In genomic region chr5:56840597-56840996, GRCh38 we compare ENCODE assay signal across 17 cellular contexts. TPM values are rescaled to one million over a fixed set of nuclear protein-coding genes. Genes with fewer than 3 reads are reported as not detected.
A peak's percentile ranks its signal among the peaks of the same experiment; 100 is the strongest.
DNase-seq lines count a peak whose midpoint lies in the region; ATAC-seq and TF ChIP-seq lines count a peak whose summit lies in the region.
"Had no signal": no experiment of that assay in that cellular context is flagged by ENCODE, and none has a peak within 500 bp of the region (broad histone marks: within the 10 kb centered on the region; RNA-seq: fewer than 3 reads in every experiment).

No MANE protein-coding gene starts in this region.

- H3K4me2 ChIP-seq in OCI-LY7 (ENCODE audit: low read length) = peak overlapping the region; percentile 40
- no peak overlapping the region for H3K4me2 ChIP-seq in trophoblast cell (ENCODE audit: low read length)

- CTCF ChIA-PET in activated CD4-positive, alpha-beta memory T cell treated with anti-CD3 and anti-CD28 coated beads for 36 hours (lab: Charles Lee) = interaction anchor here (1.0 to 11.8 kb wide), 4 partner anchors 11 to 576 kb away, joined by 3 to 172 read pairs (median 26); no protein-coding TSS in a partner anchor
- CTCF ChIA-PET in activated CD4-positive, alpha-beta memory T cell treated with anti-CD3 and anti-CD28 coated beads, Interleukin-2, amount 10 ng/mL, durations not matched to agents 7 days and 5 days (lab: Charles Lee) = interaction anchor here (0.7 to 10.2 kb wide), 5 partner anchors 12 to 571 kb away, joined by 3 to 161 read pairs (median 6); no protein-coding TSS in a partner anchor
- CTCF ChIA-PET in OCI-LY7 (lab: Charles Lee; ENCODE audit: unreplicated experiment) = no interaction called here

- no peaks in the 10 kb centered on the region for H3K9me2 ChIP-seq in OCI-LY7 (ENCODE audit: insufficient read depth, low read length)

- peaks cover 3% of the 10 kb centered on the region for H3K79me1 ChIP-seq in trophoblast cell (ENCODE audit: low read length)

- peaks cover 36% of the 10 kb centered on the region for H4K20me1 ChIP-seq in OCI-LY7 (ENCODE audit: insufficient read depth, low read length)

- no peak overlapping the region for H3K4me3 Mint-ChIP-seq in activated CD4-positive, alpha-beta memory T cell treated with anti-CD3 and anti-CD28 coated beads for 36 hours
- no peak overlapping the region for H3K4me3 Mint-ChIP-seq in activated CD4-positive, alpha-beta memory T cell treated with anti-CD3 and anti-CD28 coated beads, Interleukin-2, amount 10 ng/mL, durations not matched to agents 7 days and 5 days
- H3K4me3 Mint-ChIP-seq: nephron had no signal

- H3K27me3 ChIP-seq in trophoblast cell (ENCODE audit: insufficient read depth, low read length) = no peaks in the 10 kb centered on the region
- H3K27me3 ChIP-seq: brain microvascular endothelial cell had no signal

- H3K4ac ChIP-seq in trophoblast cell (ENCODE audit: low read depth, low read length) = peak overlapping the region; percentile 89

- peaks cover 11% of the 10 kb centered on the region; the same call in 1 of the 2 replicates for H3K36me3 ChIP-seq in OCI-LY7 (ENCODE audit: insufficient read depth, low read length)
- H3K36me3 ChIP-seq in trophoblast cell (ENCODE audit: control insufficient read depth in 1 of 2, insufficient read depth in 2 of 2, low read length in 2 of 2) = no peaks in the 10 kb centered on the region
- H3K36me3 ChIP-seq: brain microvascular endothelial cell had no signal

- no peaks in the 10 kb centered on the region for H3K36me3 Mint-ChIP-seq in activated CD4-positive, alpha-beta memory T cell treated with anti-CD3 and anti-CD28 coated beads for 36 hours
- peaks cover 4% of the 10 kb centered on the region for H3K36me3 Mint-ChIP-seq in activated CD4-positive, alpha-beta memory T cell treated with anti-CD3 and anti-CD28 coated beads, Interleukin-2, amount 10 ng/mL, durations not matched to agents 7 days and 5 days (ENCODE audit: low read depth)

- H3K23ac ChIP-seq in trophoblast cell (ENCODE audit: low read length) = no peak overlapping the region

- H3K9me3 ChIP-seq in OCI-LY7 (ENCODE audit: low read length) (no peaks in the 10 kb centered on the region), trophoblast cell (ENCODE audit: insufficient read depth, low read depth, low read length) (no peaks in the 10 kb centered on the region)

- no peak overlapping the region for H3K18ac ChIP-seq in trophoblast cell (ENCODE audit: low read length)

- intact Hi-C loops in activated CD4-positive, alpha-beta memory T cell treated with anti-CD3 and anti-CD28 coated beads for 36 hours (cut with micrococcal nuclease) = no loop called here
- intact Hi-C loops in OCI-LY7 (cut with micrococcal nuclease; ENCODE audit: unreplicated experiment) = no loop called here

- no peak overlapping the region for H4K12ac ChIP-seq in trophoblast cell (ENCODE audit: low read depth, low read length)

- H2BK12ac ChIP-seq in trophoblast cell (ENCODE audit: low read length) = no peak overlapping the region

- H3K14ac ChIP-seq in trophoblast cell (ENCODE audit: low read length) = no peak overlapping the region

- H2AK5ac ChIP-seq in trophoblast cell (ENCODE audit: low read length) = no peak overlapping the region

- H3K4me1 ChIP-seq in OCI-LY7 (ENCODE audit: insufficient read depth, low read length, poor library complexity, severe bottlenecking) = peaks cover 55% of the 10 kb centered on the region
- H3K4me1 ChIP-seq in trophoblast cell (ENCODE audit: control insufficient read depth in 1 of 2, insufficient read depth in 2 of 2, low read length in 2 of 2) = peaks cover 0 to 5% of the 10 kb centered on the region in 2 experiments

- no peak overlapping the region for H2BK5ac ChIP-seq in trophoblast cell (ENCODE audit: low read depth, low read length, poor library complexity)

- no CpG with 5 or more reads among the region's 7 CpGs for WGBS in trophoblast cell (ENCODE audit: extremely low coverage, insufficient coverage, insufficient read length)

- H3K27ac Mint-ChIP-seq in activated CD4-positive, alpha-beta memory T cell treated with anti-CD3 and anti-CD28 coated beads for 36 hours = peak overlapping the region; percentile 64
- H3K27ac Mint-ChIP-seq in activated CD4-positive, alpha-beta memory T cell treated with anti-CD3 and anti-CD28 coated beads, Interleukin-2, amount 10 ng/mL, durations not matched to agents 7 days and 5 days = no peak overlapping the region
- H3K27ac Mint-ChIP-seq: nephron had no signal

- no peak overlapping the region for H3K9ac ChIP-seq in trophoblast cell (ENCODE audit: low read length)

- H2AFZ ChIP-seq in OCI-LY7 (ENCODE audit: low read length) (no peak overlapping the region), trophoblast cell (ENCODE audit: insufficient read depth, low read length, poor library complexity) (no peak overlapping the region)

- H3K79me2 ChIP-seq in OCI-LY7 (ENCODE audit: insufficient read depth, low read depth, low read length) = peaks cover 98% of the 10 kb centered on the region
- peaks cover 2% of the 10 kb centered on the region for H3K79me2 ChIP-seq in trophoblast cell (ENCODE audit: control insufficient read depth, insufficient read depth, low read length, poor library complexity)

- ATAC-seq in GM19395 (IDR thresholded peaks at IDR 0.05; ENCODE audit: unreplicated experiment) = peak; percentile 60
- ATAC-seq: HepG2 had no signal

- POLR2A ChIA-PET in activated CD4-positive, alpha-beta memory T cell treated with anti-CD3 and anti-CD28 coated beads for 36 hours (lab: Charles Lee) = interaction anchor here (0.7 kb wide), 1 partner anchor 471 kb away, joined by 5 read pairs; no protein-coding TSS in a partner anchor
- POLR2A ChIA-PET in activated CD4-positive, alpha-beta memory T cell treated with anti-CD3 and anti-CD28 coated beads, Interleukin-2, amount 10 ng/mL, durations not matched to agents 7 days and 5 days (lab: Charles Lee) = interaction anchor here (0.6 kb wide), 1 partner anchor 12 kb away, joined by 3 read pairs; no protein-coding TSS in a partner anchor
- POLR2A ChIA-PET in OCI-LY7 (lab: Charles Lee) = interaction anchor here (0.6 to 1.1 kb wide), 7 partner anchors 14 to 396 kb away, joined by 3 to 4 read pairs (median 3); no protein-coding TSS in a partner anchor

- no peak overlapping the region for H4K8ac ChIP-seq in trophoblast cell (ENCODE audit: low read depth, low read length)

- no peak overlapping the region for H4K91ac ChIP-seq in trophoblast cell (ENCODE audit: low read depth, low read length)

- H3K4me3 ChIP-seq in OCI-LY7 (ENCODE audit: low read depth, low read length, poor library complexity, severe bottlenecking) (no peak overlapping the region), trophoblast cell (ENCODE audit: low read depth, low read length) (no peak overlapping the region)

- H3K4me1 Mint-ChIP-seq in activated CD4-positive, alpha-beta memory T cell treated with anti-CD3 and anti-CD28 coated beads for 36 hours (ENCODE audit: low read depth) = peaks cover 86% of the 10 kb centered on the region
- H3K4me1 Mint-ChIP-seq in activated CD4-positive, alpha-beta memory T cell treated with anti-CD3 and anti-CD28 coated beads, Interleukin-2, amount 10 ng/mL, durations not matched to agents 7 days and 5 days = peaks cover 66% of the 10 kb centered on the region

- H3K9me3 Mint-ChIP-seq in activated CD4-positive, alpha-beta memory T cell treated with anti-CD3 and anti-CD28 coated beads for 36 hours = no peaks in the 10 kb centered on the region
- no peaks in the 10 kb centered on the region for H3K9me3 Mint-ChIP-seq in activated CD4-positive, alpha-beta memory T cell treated with anti-CD3 and anti-CD28 coated beads, Interleukin-2, amount 10 ng/mL, durations not matched to agents 7 days and 5 days
- H3K9me3 Mint-ChIP-seq: nephron had no signal

- BruUV-seq in OCI-LY7 (replicated peaks; lab: Mats Ljungman, UMichigan) = no TSS peak

- H3K27ac ChIP-seq in OCI-LY7 (ENCODE audit: low read depth, low read length, poor library complexity, severe bottlenecking) (no peak overlapping the region), trophoblast cell (ENCODE audit: low read depth, low read length) (no peak overlapping the region)
- H3K27ac ChIP-seq: brain microvascular endothelial cell had no signal

- no peaks in the 10 kb centered on the region for H3K27me3 Mint-ChIP-seq in activated CD4-positive, alpha-beta memory T cell treated with anti-CD3 and anti-CD28 coated beads for 36 hours
- no peaks in the 10 kb centered on the region for H3K27me3 Mint-ChIP-seq in activated CD4-positive, alpha-beta memory T cell treated with anti-CD3 and anti-CD28 coated beads, Interleukin-2, amount 10 ng/mL, durations not matched to agents 7 days and 5 days

- DNase-seq in activated CD4-positive, alpha-beta memory T cell treated with anti-CD3 and anti-CD28 coated beads for 36 hours = no peak
- no peak for DNase-seq in activated CD4-positive, alpha-beta memory T cell treated with anti-CD3 and anti-CD28 coated beads, Interleukin-2, amount 10 ng/mL, durations not matched to agents 7 days and 5 days
- no peak for DNase-seq in OCI-LY7 (ENCODE audit: low spot score)
- DNase-seq in trophoblast cell = no peak
- DNase-seq in stimulated activated CD4-positive, alpha-beta T cell treated with anti-CD3 and anti-CD28 coated beads, Interleukin-1b, Interleukin-23, amount 100 ng/mL, for 48 hours = no peak
- DNase-seq in NCI-H774 (lab: John Stamatoyannopoulos, UW) = no peak
- no peak for DNase-seq in NCI-H2196 treated with DMSO at 0.1 percent for 48 hours (lab: John Stamatoyannopoulos, UW; ENCODE audit: unreplicated experiment)
- DNase-seq: activated CD4-positive, CD25-positive, alpha-beta regulatory T cell treated with anti-CD3 and anti-CD28 coated beads, Interleukin-2, amount 50 U/mL, for 72 hours; activated naive CD4-positive, alpha-beta T cell treated with Interleukin-2 at 50 U/mL for 16 hours; brain microvascular endothelial cell; NCI-H1092; NCI-H2081 treated with DMSO at 0.1 percent for 48 hours; stimulated activated naive CD4-positive, alpha-beta T cell treated with Interleukin-2 at 50 U/mL for 16 hours; T-helper 1 cell had no signal

- no peak for TF ChIP-seq CTCF in OCI-LY7 (conservative IDR thresholded peaks at IDR 0.05; ENCODE audit: low read length)

- no peak overlapping the region for H2BK120ac ChIP-seq in trophoblast cell (ENCODE audit: insufficient read depth, low read length, poor library complexity)

RNA-seq across cellular contexts. Expression of gene MAP3K1, which starts 25.2 kb away (rescaled TPM):
- total RNA-seq in activated CD4-positive, alpha-beta memory T cell treated with anti-CD3 and anti-CD28 coated beads for 36 hours = 10 to 100 TPM; 20.5 to 20.6 TPM
- 10 to 100 TPM; 47.5 to 49.5 TPM for total RNA-seq in activated CD4-positive, alpha-beta memory T cell treated with anti-CD3 and anti-CD28 coated beads, Interleukin-2, amount 10 ng/mL, durations not matched to agents 7 days and 5 days
- 25.9 and 29.9 TPM in 2 replicates for total RNA-seq in OCI-LY7 (2014; rRNA removed; shearing (Covaris generic))
- 29.4 and 31.5 TPM in 2 replicates for total RNA-seq in OCI-LY7 (2022)
- polyA plus RNA-seq in trophoblast cell (2013) = 13.4 and 13.5 TPM in 2 replicates
